In genomic region chr2:128458438-128458837, GRCh38 we compare ENCODE assay signal across 31 cellular contexts.
DNase-seq lines count a peak whose midpoint lies in the region; ATAC-seq and TF ChIP-seq lines count a peak whose summit lies in the region.
"Had no signal": no experiment of that assay in that cellular context is flagged by ENCODE, and none has a peak within 500 bp of the region (broad histone marks: within the 10 kb centered on the region; RNA-seq: fewer than 3 reads in every experiment).

No MANE protein-coding gene starts in this region.

- in situ Hi-C loops in IMR-90 (cut with MboI; ENCODE audit: low sequenced_read_pairs), result no loop called here

- H3K4me3 ChIP-seq in AG04450 (ENCODE audit: low read depth, low read length) (no peak overlapping the region), IMR-90 (ENCODE audit: insufficient read depth, low read depth, low read length) (no peak overlapping the region)
- H3K4me3 ChIP-seq: cardiac muscle cell, colonic mucosa, HAP-1, ovary, skin epidermis, suprapubic skin had no signal

- POLR2A ChIA-PET in AG04450 (lab: Yijun Ruan, JAX) (no interaction called here), IMR-90 (lab: Charles Lee; ENCODE audit: unreplicated experiment) (no interaction called here)

- intact Hi-C loops in IMR-90 (cut with micrococcal nuclease), result no loop called here

- H3K4me1 Mint-ChIP-seq in mesothelial cell of epicardium, result peaks cover 37% of the 10 kb centered on the region
- H3K4me1 Mint-ChIP-seq in activated T-cell treated with anti-CD3 and anti-CD28 coated beads, Interleukin-2, amount 50 U/mL, for 72 hours (ENCODE audit: low read depth), result no peaks in the 10 kb centered on the region
- H3K4me1 Mint-ChIP-seq: activated naive CD8-positive, alpha-beta T cell treated with anti-CD3 and anti-CD28 coated beads for 36 hours; CD8-positive, alpha-beta memory T cell; T-cell had no signal

- H3K4me1 ChIP-seq in IMR-90 (ENCODE audit: control insufficient read depth, insufficient read depth, low read length), result peaks cover 4% of the 10 kb centered on the region; the same call in 1 of the 2 replicates
- H3K4me1 ChIP-seq: colonic mucosa, foreskin keratinocyte, HAP-1, suprapubic skin had no signal

- H2BK15ac ChIP-seq in IMR-90 (ENCODE audit: low read depth, low read length), result no peak overlapping the region

- H3K79me1 ChIP-seq in IMR-90 (ENCODE audit: low read depth in 1 of 2, low read length in 2 of 2), result no peaks in the 10 kb centered on the region

- 0 out of 2 replicates have a peak overlapping the region, but pooled peaks have one; percentile 8 for H3K14ac ChIP-seq in IMR-90 (replicated peaks; ENCODE audit: low read depth, low read length)

- no peak overlapping the region for H3K4me2 ChIP-seq in IMR-90 (ENCODE audit: low read depth, low read length)

- H3K23ac ChIP-seq in IMR-90 (ENCODE audit: low read depth, low read length), result no peak overlapping the region

- no peak overlapping the region for H3K18ac ChIP-seq in IMR-90 (ENCODE audit: low read depth, low read length)

- H2BK20ac ChIP-seq in IMR-90 (ENCODE audit: low read depth, low read length), result no peak overlapping the region

- TF ChIP-seq CTCF in AG04450 (IDR thresholded peaks at IDR 0.05; ENCODE audit: low read depth, low read length), result no peak
- no peak for TF ChIP-seq CTCF in IMR-90 (conservative IDR thresholded peaks at IDR 0.05; ENCODE audit: low read depth, low read length)
- no peak for TF ChIP-seq CTCF in mesothelial cell of epicardium (IDR thresholded peaks at IDR 0.05; ENCODE audit: unreplicated experiment)

- no peak for TF ChIP-seq POLR2A in IMR-90 (IDR thresholded peaks at IDR 0.05; ENCODE audit: low read depth, low read length)

- no peak for TF ChIP-seq RAD21 in IMR-90 (IDR thresholded peaks at IDR 0.05; ENCODE audit: low read length)

- CTCF ChIA-PET in AG04450 (lab: Charles Lee) (no interaction called here), IMR-90 (lab: Yijun Ruan, JAX) (no interaction called here)

- H2AK9ac ChIP-seq in IMR-90 (replicated peaks; ENCODE audit: low read depth, low read length, poor library complexity), result no peak overlapping the region

- H4K5ac ChIP-seq in IMR-90 (ENCODE audit: low read depth, low read length), result no peak overlapping the region

- H3K27ac Mint-ChIP-seq in mesothelial cell of epicardium, result peak overlapping the region; percentile 81
- H3K27ac Mint-ChIP-seq in activated T-cell treated with anti-CD3 and anti-CD28 coated beads, Interleukin-2, amount 50 U/mL, for 72 hours, result no peak overlapping the region
- H3K27ac Mint-ChIP-seq: activated naive CD8-positive, alpha-beta T cell treated with anti-CD3 and anti-CD28 coated beads for 36 hours; CD8-positive, alpha-beta memory T cell; T-cell had no signal

- no peak overlapping the region for H4K91ac ChIP-seq in IMR-90 (ENCODE audit: insufficient read depth, low read depth, low read length)

- H3K4ac ChIP-seq in IMR-90 (ENCODE audit: low read depth, low read length), result no peak overlapping the region

- no peak overlapping the region for H3K4me3 Mint-ChIP-seq in mesothelial cell of epicardium
- no peak overlapping the region for H3K4me3 Mint-ChIP-seq in activated T-cell treated with anti-CD3 and anti-CD28 coated beads, Interleukin-2, amount 50 U/mL, for 72 hours
- H3K4me3 Mint-ChIP-seq: activated naive CD8-positive, alpha-beta T cell treated with anti-CD3 and anti-CD28 coated beads for 36 hours; CD8-positive, alpha-beta memory T cell; T-cell had no signal

- H3K27me3 ChIP-seq in AG04450 (ENCODE audit: control insufficient read depth, insufficient read depth, low read length) (peaks cover 14% of the 10 kb centered on the region), IMR-90 (ENCODE audit: control insufficient read depth, insufficient read depth, low read length) (peaks cover 13% of the 10 kb centered on the region)
- H3K27me3 ChIP-seq: cardiac muscle cell, colonic mucosa, foreskin keratinocyte, ovary, suprapubic skin had no signal

- no peak overlapping the region for H3K56ac ChIP-seq in IMR-90 (ENCODE audit: extremely low read depth, insufficient read depth, low read length)

- H3K36me3 ChIP-seq in IMR-90 (ENCODE audit: control insufficient read depth, insufficient read depth, low read length), result no peaks in the 10 kb centered on the region
- H3K36me3 ChIP-seq: cardiac muscle cell, colonic mucosa, HAP-1, ovary, suprapubic skin had no signal

- DNase-seq in AG04450 (ENCODE audit: low read depth, low spot score), result no peak
- peak; percentile 48 for DNase-seq in IMR-90
- peak; percentile 14 for DNase-seq in ecto neural progenitor cell (ENCODE audit: low spot score)
- DNase-seq in mesothelial cell of epicardium (ENCODE audit: low spot score in 2 of 2, unreplicated experiment in 2 of 2), result no peak
- no peak for DNase-seq in COLO668 (lab: John Stamatoyannopoulos, UW; ENCODE audit: unreplicated experiment)
- DNase-seq in caudate nucleus (lab: John Stamatoyannopoulos, UW), result no peak
- DNase-seq in activated T-cell treated with anti-CD3 and anti-CD28 coated beads, Interleukin-2, amount 50 U/mL, for 72 hours, result no peak
- DNase-seq: activated CD4-positive, alpha-beta T cell treated with anti-CD3 and anti-CD28 coated beads for 48 hours; activated gamma-delta T cell; activated naive CD8-positive, alpha-beta T cell treated with anti-CD3 and anti-CD28 coated beads for 36 hours; activated T-cell treated with anti-CD3 and anti-CD28 coated beads, Interleukin-2, amount 50 U/mL, for 1 hour; aorta; CD8-positive, alpha-beta memory T cell; colonic mucosa; DMS53; effector CD8-positive, alpha-beta T cell; foreskin keratinocyte; GDM1; left colon; NCI-H146; NCI-H345; NCI-H748 treated with DMSO at 0.1 percent for 48 hours; ovary; retina; stimulated activated naive CD4-positive, alpha-beta T cell; T-cell had no signal

- peaks cover 3% of the 10 kb centered on the region; the same call in 1 of the 2 replicates for H3K9me1 ChIP-seq in IMR-90 (ENCODE audit: insufficient read depth, low read length)

- no peak overlapping the region for H2AFZ ChIP-seq in IMR-90 (replicated peaks; ENCODE audit: low read length, poor library complexity)

- H3K27me3 Mint-ChIP-seq in mesothelial cell of epicardium (ENCODE audit: low read depth), result no peaks in the 10 kb centered on the region
- peaks cover 12% of the 10 kb centered on the region for H3K27me3 Mint-ChIP-seq in activated T-cell treated with anti-CD3 and anti-CD28 coated beads, Interleukin-2, amount 50 U/mL, for 72 hours (ENCODE audit: low read depth)

- 0 out of 2 replicates have a peak overlapping the region, but pooled peaks have one; percentile 24 for H2AK5ac ChIP-seq in IMR-90 (ENCODE audit: low read depth, low read length)

- H3K36me3 Mint-ChIP-seq in mesothelial cell of epicardium, result peaks cover 9% of the 10 kb centered on the region
- peaks cover 0 to 4% of the 10 kb centered on the region in 2 donors for H3K36me3 Mint-ChIP-seq in activated T-cell treated with anti-CD3 and anti-CD28 coated beads, Interleukin-2, amount 50 U/mL, for 72 hours (ENCODE audit: insufficient read depth in 2 of 2)
- H3K36me3 Mint-ChIP-seq: activated naive CD8-positive, alpha-beta T cell treated with anti-CD3 and anti-CD28 coated beads for 36 hours; T-cell had no signal

- dilution Hi-C loops in IMR-90 (cut with HindIII; ENCODE audit: low sequenced_read_pairs, unreplicated experiment), result no loop called here

- H3K9ac ChIP-seq in IMR-90 (ENCODE audit: low read depth, low read length), result no peak overlapping the region

- H4K20me1 ChIP-seq in IMR-90 (ENCODE audit: insufficient read depth, low read length), result no peaks in the 10 kb centered on the region

- H3K9me3 ChIP-seq in AG04450 (ENCODE audit: control insufficient read depth, insufficient read depth, low read length) (no peaks in the 10 kb centered on the region), IMR-90 (ENCODE audit: control insufficient read depth, insufficient read depth, low read length) (peaks cover 5% of the 10 kb centered on the region; the same call in 1 of the 2 replicates)
- H3K9me3 ChIP-seq: colonic mucosa, HAP-1, ovary, suprapubic skin had no signal

- no peak overlapping the region for H2BK5ac ChIP-seq in IMR-90 (ENCODE audit: low read depth, low read length, poor library complexity, severe bottlenecking)

- peak; percentile 92 for ATAC-seq in IMR-90 (ENCODE audit: low read depth)
- no peak for ATAC-seq in esophagus mucosa
- no peak for ATAC-seq in activated T-cell treated with anti-CD3 and anti-CD28 coated beads, Interleukin-2, amount 50 U/mL, for 72 hours (replicated peaks in 1 of 2)
- ATAC-seq: foreskin keratinocyte, left colon, T-cell had no signal

- no TSS peak for BruUV-seq in IMR-90 (replicated peaks; lab: Mats Ljungman, UMichigan)

- peaks cover 15% of the 10 kb centered on the region for H3K9me3 Mint-ChIP-seq in mesothelial cell of epicardium
- no peaks in the 10 kb centered on the region for H3K9me3 Mint-ChIP-seq in activated T-cell treated with anti-CD3 and anti-CD28 coated beads, Interleukin-2, amount 50 U/mL, for 72 hours

- H3K27ac ChIP-seq in AG04450 (ENCODE audit: low read depth, low read length) (peak overlapping the region; percentile 31), IMR-90 (ENCODE audit: insufficient read depth, low read length) (no peak overlapping the region), caudate nucleus (ENCODE audit: low read depth, low read length) (no peak overlapping the region)
- H3K27ac ChIP-seq: cardiac muscle cell, colonic mucosa, foreskin keratinocyte, ovary, skin epidermis, suprapubic skin had no signal

- no CpG with 5 or more reads among the region's 2 CpGs for WGBS in IMR-90 (ENCODE audit: extremely low coverage in 2 of 2, insufficient read length in 1 of 2), 2 experiments

- no peak overlapping the region for H4K8ac ChIP-seq in IMR-90 (ENCODE audit: low read depth in 2 of 2, low read length in 2 of 2)

- H2BK120ac ChIP-seq in IMR-90 (ENCODE audit: low read depth, low read length), result no peak overlapping the region

TF ChIP-seq in IMR-90, 13 proteins besides CTCF, POLR2A, EP300 and RAD21 (continues in another document):
- TF ChIP-seq MXI1 (IDR thresholded peaks at IDR 0.05; ENCODE audit: borderline replicate concordance, low read depth, low read length), result no peak
- TF ChIP-seq MAFK (IDR thresholded peaks at IDR 0.05; ENCODE audit: low read depth, low read length), result no peak
- no peak for TF ChIP-seq RFX5 (IDR thresholded peaks at IDR 0.05; ENCODE audit: low read depth, low read length)
- no peak for TF ChIP-seq NFE2L2 (IDR thresholded peaks at IDR 0.05; ENCODE audit: low read depth, low read length)
- TF ChIP-seq ELK1 (IDR thresholded peaks at IDR 0.05; ENCODE audit: borderline replicate concordance, low read depth, low read length), result no peak
- TF ChIP-seq BHLHE40 (IDR thresholded peaks at IDR 0.05; ENCODE audit: low read depth, low read length), result no peak
- TF ChIP-seq SMC3 (IDR thresholded peaks at IDR 0.05; ENCODE audit: low read depth, low read length), result no peak

Comparison
In these comparisons a context has a peak if more than half of its experiments do, and no peak if none do; other contexts are left out.
1. DNase-seq: peak in IMR-90 (single experiment) and ecto neural progenitor cell (single experiment); none in AG04450 (single experiment), mesothelial cell of epicardium (0 of 2), COLO668 (single experiment), caudate nucleus (0 of 61) and activated T-cell treated with anti-CD3 and anti-CD28 coated beads, Interleukin-2, amount 50 U/mL, for 72 hours (0 of 2).